Comparison of ENCODE assay signal across 14 cellular contexts in the genomic region with DNA sequence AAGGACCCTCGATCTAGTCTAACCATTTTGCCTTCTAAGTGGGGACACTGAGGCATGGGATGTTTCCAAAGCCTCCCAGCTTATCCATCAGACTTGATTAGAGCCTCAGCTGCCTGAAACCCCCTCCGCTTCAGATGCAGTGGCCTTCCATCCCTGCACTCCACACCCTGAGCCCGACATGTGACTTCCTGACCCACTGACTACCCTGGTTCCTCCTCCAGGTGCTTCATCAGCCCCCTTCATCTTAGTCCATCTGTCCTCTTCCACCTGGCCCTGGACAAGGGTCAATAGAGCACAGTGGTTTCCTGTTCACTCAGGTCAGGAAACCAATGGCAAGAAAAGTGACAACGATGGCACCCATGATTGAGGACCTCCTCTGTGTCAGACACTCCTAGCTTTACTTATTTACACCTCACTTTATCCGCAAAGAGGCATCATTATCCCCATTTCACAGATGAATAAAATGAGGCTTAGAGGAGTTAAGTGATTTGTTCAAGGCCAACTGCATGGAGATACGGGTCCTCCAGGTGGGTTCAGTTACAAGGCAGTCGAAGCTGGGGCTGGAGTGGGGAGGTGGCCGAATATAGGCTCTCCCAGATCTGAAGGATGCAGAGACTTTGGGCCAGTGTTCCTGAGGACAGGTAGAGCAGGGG.
DNase-seq lines count a peak whose midpoint lies in the region; ATAC-seq lines count a peak whose summit lies in the region.
"Had no signal": no experiment of that assay in that cellular context is flagged by ENCODE, and none has a peak within 500 bp of the region (broad histone marks: within the 10 kb centered on the region; RNA-seq: fewer than 3 reads in every experiment).

No MANE protein-coding gene starts in this region.

- H3K9me3 ChIP-seq in right cardiac atrium (ENCODE audit: control insufficient read depth, low read length) (no peaks in the 10 kb centered on the region), thymus (ENCODE audit: control insufficient read depth) (no peaks in the 10 kb centered on the region)

- H3K36me3 ChIP-seq in thymus (ENCODE audit: control insufficient read depth, insufficient read depth), result no peaks in the 10 kb centered on the region

- peak overlapping the region; percentile 84 for H3K27ac Mint-ChIP-seq in dendritic cell treated with granulocyte-macrophage colony-stimulating factor and Interleukin-4, amounts not matched to agents 40 ng/mL and 50 ng/mL, for 4 days

- no peak overlapping the region for H3K4me3 Mint-ChIP-seq in dendritic cell treated with granulocyte-macrophage colony-stimulating factor and Interleukin-4, amounts not matched to agents 40 ng/mL and 50 ng/mL, for 4 days
- H3K4me3 Mint-ChIP-seq: nephron had no signal

- peak; percentile 43 for DNase-seq in cardiac septum (ENCODE audit: low spot score)
- no peak for DNase-seq in right cardiac atrium
- DNase-seq in RPMI8226, result peak; percentile 44
- DNase-seq in caudate nucleus (lab: John Stamatoyannopoulos, UW), result no peak
- DNase-seq in mucosa of gallbladder (ENCODE audit: low spot score), result no peak
- DNase-seq: GOT3, NCI-H2081, NCI-H774, retina, SHP77 treated with DMSO at 0.1 percent for 48 hours had no signal

- H3K36me3 Mint-ChIP-seq in dendritic cell treated with granulocyte-macrophage colony-stimulating factor and Interleukin-4, amounts not matched to agents 40 ng/mL and 50 ng/mL, for 4 days (ENCODE audit: low read depth), result no peaks in the 10 kb centered on the region

- WGBS in right cardiac atrium, result 88% methylated on average over 8 of the region's 8 CpGs
- WGBS in thymus, result 36% methylated on average over 8 of the region's 8 CpGs

- H3K27me3 Mint-ChIP-seq in dendritic cell treated with granulocyte-macrophage colony-stimulating factor and Interleukin-4, amounts not matched to agents 40 ng/mL and 50 ng/mL, for 4 days, result peaks cover 23% of the 10 kb centered on the region

- H3K4me3 ChIP-seq in right cardiac atrium (ENCODE audit: low read length), result no peak overlapping the region
- H3K4me3 ChIP-seq in thymus (ENCODE audit: low read length), result no peak overlapping the region

- intact Hi-C loops in cardiac septum (cut with DNase I), result no loop called here
- intact Hi-C loops in right cardiac atrium (cut with DNase I), result no loop called here
- intact Hi-C loops in dendritic cell treated with granulocyte-macrophage colony-stimulating factor and Interleukin-4, amounts not matched to agents 40 ng/mL and 50 ng/mL, for 4 days (cut with micrococcal nuclease), result no loop called here

- no peak overlapping the region for H3K27ac ChIP-seq in right cardiac atrium (ENCODE audit: low read length)
- H3K27ac ChIP-seq in thymus (ENCODE audit: low read depth), result peak overlapping the region; percentile 85
- H3K27ac ChIP-seq in caudate nucleus (ENCODE audit: low read depth, low read length), result no peak overlapping the region

- peaks cover 48% of the 10 kb centered on the region for H3K4me1 Mint-ChIP-seq in dendritic cell treated with granulocyte-macrophage colony-stimulating factor and Interleukin-4, amounts not matched to agents 40 ng/mL and 50 ng/mL, for 4 days (ENCODE audit: low read depth)

- H3K4me1 ChIP-seq in right cardiac atrium (ENCODE audit: control insufficient read depth, insufficient read depth, low read length) (no peaks in the 10 kb centered on the region), thymus (ENCODE audit: control insufficient read depth, insufficient read depth, low read length) (peaks cover 63% of the 10 kb centered on the region)

- no peaks in the 10 kb centered on the region for H3K9me3 Mint-ChIP-seq in dendritic cell treated with granulocyte-macrophage colony-stimulating factor and Interleukin-4, amounts not matched to agents 40 ng/mL and 50 ng/mL, for 4 days
- H3K9me3 Mint-ChIP-seq: nephron had no signal

- H3K27me3 ChIP-seq in right cardiac atrium (ENCODE audit: control insufficient read depth, insufficient read depth) (no peaks in the 10 kb centered on the region), thymus (ENCODE audit: control insufficient read depth, insufficient read depth) (no peaks in the 10 kb centered on the region)

- no peak for ATAC-seq in right cardiac atrium
- no peak for ATAC-seq in HG02970 (IDR thresholded peaks at IDR 0.05; ENCODE audit: low FRiP score, unreplicated experiment)

Comparison
In these comparisons a context has a peak if more than half of its experiments do, and no peak if none do; other contexts are left out.
1. DNase-seq: peak in cardiac septum (single experiment) and RPMI8226 (single experiment); none in right cardiac atrium (0 of 3), caudate nucleus (0 of 61) and mucosa of gallbladder (single experiment).